10 cellular contexts compared by ENCODE assay signal in genomic region chr20:63692436-63693078, GRCh38. TPM values are rescaled to one million over a fixed set of nuclear protein-coding genes. Genes with fewer than 3 reads are reported as not detected.
A peak's percentile ranks its signal among the peaks of the same experiment; 100 is the strongest.
DNase-seq lines count a peak whose midpoint lies in the region; ATAC-seq and TF ChIP-seq lines count a peak whose summit lies in the region.
"Had no signal": no experiment of that assay in that cellular context is flagged by ENCODE, and none has a peak within 500 bp of the region (broad histone marks: within the 10 kb centered on the region; RNA-seq: fewer than 3 reads in every experiment).

No MANE protein-coding gene starts in this region.

- peaks cover 5 to 11% of the 10 kb centered on the region in 2 donors for H3K36me3 Mint-ChIP-seq in CD14-positive monocyte
- H3K36me3 Mint-ChIP-seq in IgD-negative memory B cell, result no peaks in the 10 kb centered on the region
- peaks cover 4% of the 10 kb centered on the region for H3K36me3 Mint-ChIP-seq in endothelial cell (ENCODE audit: low read depth, unreplicated experiment)

- no peaks in the 10 kb centered on the region for H4K20me1 ChIP-seq in osteoblast (ENCODE audit: insufficient read depth, low read length)

- no peak overlapping the region for H3K27ac ChIP-seq in osteoblast (ENCODE audit: low read depth, low read length)
- H3K27ac ChIP-seq in A673 (ENCODE audit: low read depth, low read length, poor library complexity, severe bottlenecking), result no peak overlapping the region
- no peak overlapping the region for H3K27ac ChIP-seq in foreskin keratinocyte

- H3K4me3 ChIP-seq in osteoblast (ENCODE audit: insufficient read depth, low read length) (no peak overlapping the region), A673 (ENCODE audit: low read depth, low read length, poor library complexity, severe bottlenecking) (no peak overlapping the region)

- DNase-seq in CD14-positive monocyte (ENCODE audit: low spot score), result no peak
- DNase-seq in endothelial cell (ENCODE audit: low spot score), result no peak
- DNase-seq in osteoblast (ENCODE audit: insufficient read length, low spot score, missing footprints), result peak; percentile 95
- no peak for DNase-seq in mesenteric fat pad (ENCODE audit: low spot score)
- no peak for DNase-seq in A673 (ENCODE audit: low spot score)
- DNase-seq in foreskin keratinocyte, result no peak
- DNase-seq: activated CD4-positive, alpha-beta T cell treated with anti-CD3 and anti-CD28 coated beads, Interleukin-2, amount 50 U/mL, for 1 hour; GF-D8 had no signal

- no peak for TF ChIP-seq CTCF in CD14-positive monocyte (IDR thresholded peaks at IDR 0.05)
- no peak for TF ChIP-seq CTCF in endothelial cell (IDR thresholded peaks at IDR 0.05; ENCODE audit: unreplicated experiment)
- TF ChIP-seq CTCF in osteoblast (IDR thresholded peaks at IDR 0.05; ENCODE audit: extremely low read depth, low read depth, low read length), result no peak
- TF ChIP-seq CTCF in A673 (conservative IDR thresholded peaks at IDR 0.05; ENCODE audit: low read depth, low read length), result no peak
- TF ChIP-seq CTCF in foreskin keratinocyte (conservative IDR thresholded peaks at IDR 0.05), result no peak

- intact Hi-C loops in CD14-positive monocyte (cut with micrococcal nuclease) (no loop called here), A673 (cut with micrococcal nuclease; ENCODE audit: unreplicated experiment) (no loop called here)

- H3K27ac Mint-ChIP-seq in CD14-positive monocyte, result peak overlapping the region in 6 of 7 donors; percentile 4 to 86 (median 78)
- peak overlapping the region in 2 of 3 donors; percentile 25 to 39 for H3K27ac Mint-ChIP-seq in IgD-negative memory B cell
- H3K27ac Mint-ChIP-seq in endothelial cell (ENCODE audit: unreplicated experiment), result no peak overlapping the region

- H3K36me3 ChIP-seq in osteoblast (ENCODE audit: insufficient read depth, low read length), result peaks cover 3% of the 10 kb centered on the region
- peaks cover 10% of the 10 kb centered on the region for H3K36me3 ChIP-seq in A673 (ENCODE audit: insufficient read depth, low read length, poor library complexity, severe bottlenecking)

- H3K4me1 ChIP-seq in osteoblast (ENCODE audit: insufficient read depth, low read length), result peaks cover 9% of the 10 kb centered on the region
- H3K4me1 ChIP-seq in A673 (ENCODE audit: insufficient read depth, low read length, poor library complexity, severe bottlenecking), result no peaks in the 10 kb centered on the region
- peaks cover 6% of the 10 kb centered on the region for H3K4me1 ChIP-seq in foreskin keratinocyte

- POLR2A ChIA-PET in A673 (lab: Charles Lee; ENCODE audit: low non-redundant PET), result no interaction called here

- no TSS peak for BruUV-seq in A673 (replicated peaks; lab: Mats Ljungman, UMichigan)

- H3K79me2 ChIP-seq in osteoblast (ENCODE audit: insufficient read depth, low read length), result no peaks in the 10 kb centered on the region

- H3K27me3 ChIP-seq in osteoblast (ENCODE audit: insufficient read depth, low read length), result no peaks in the 10 kb centered on the region
- no peaks in the 10 kb centered on the region for H3K27me3 ChIP-seq in A673 (replicated peaks; ENCODE audit: insufficient read depth, low read depth, low read length, poor library complexity)
- H3K27me3 ChIP-seq in foreskin keratinocyte, result no peaks in the 10 kb centered on the region

- H3K9me3 ChIP-seq in osteoblast (ENCODE audit: low read depth, low read length) (no peaks in the 10 kb centered on the region), A673 (ENCODE audit: low read depth, low read length, poor library complexity, severe bottlenecking) (no peaks in the 10 kb centered on the region)

- H2AFZ ChIP-seq in osteoblast (ENCODE audit: low read length), result no peak overlapping the region

- H3K4me2 ChIP-seq in osteoblast (ENCODE audit: insufficient read depth, low read length), result no peak overlapping the region

- H3K27me3 Mint-ChIP-seq in CD14-positive monocyte (ENCODE audit: low read depth in 3 of 3) (peaks cover 3 to 16% (median 3%) of the 10 kb centered on the region in 3 donors), IgD-negative memory B cell (no peaks in the 10 kb centered on the region), endothelial cell (ENCODE audit: unreplicated experiment) (peaks cover 9% of the 10 kb centered on the region)
- H3K27me3 Mint-ChIP-seq: brain had no signal

- H3K4me3 Mint-ChIP-seq in CD14-positive monocyte, result no peak overlapping the region
- H3K4me3 Mint-ChIP-seq in IgD-negative memory B cell, result no peak overlapping the region
- peak overlapping the region; percentile 31 for H3K4me3 Mint-ChIP-seq in endothelial cell (ENCODE audit: unreplicated experiment)
- H3K4me3 Mint-ChIP-seq: brain had no signal

- no peaks in the 10 kb centered on the region for H3K9me3 Mint-ChIP-seq in CD14-positive monocyte
- no peaks in the 10 kb centered on the region for H3K9me3 Mint-ChIP-seq in IgD-negative memory B cell
- H3K9me3 Mint-ChIP-seq in endothelial cell (ENCODE audit: unreplicated experiment), result no peaks in the 10 kb centered on the region
- H3K9me3 Mint-ChIP-seq: brain had no signal

- H3K4me1 Mint-ChIP-seq in CD14-positive monocyte, result peaks cover 19% of the 10 kb centered on the region
- H3K4me1 Mint-ChIP-seq in IgD-negative memory B cell, result peaks cover 0 to 4% (median 0%) of the 10 kb centered on the region in 3 donors
- peaks cover 4% of the 10 kb centered on the region for H3K4me1 Mint-ChIP-seq in endothelial cell (ENCODE audit: unreplicated experiment)
- H3K4me1 Mint-ChIP-seq: brain had no signal

- CTCF ChIA-PET in A673 (lab: Charles Lee), result no interaction called here

- ATAC-seq in foreskin keratinocyte, result no peak

RNA-seq across cellular contexts. Expression of gene TNFRSF6B, which starts 3.9 kb away (rescaled TPM):
- polyA plus RNA-seq in CD14-positive monocyte (not detected), IgD-negative memory B cell (not detected), foreskin keratinocyte (245 and 287 TPM in 2 replicates)
- total RNA-seq in endothelial cell (ENCODE audit: unreplicated experiment) (not detected), osteoblast (2.1 and 2.9 TPM in 2 replicates), mesenteric fat pad (4.7 TPM), A673 (2021) (not detected in 2 replicates), foreskin keratinocyte (189 and 224 TPM in 2 replicates)

RNA-seq across cellular contexts. Expression of gene ARFRP1, which starts 15.2 kb away (rescaled TPM):
- 10 to 100 TPM; 18.2 to 20.7 TPM for polyA plus RNA-seq in CD14-positive monocyte
- polyA plus RNA-seq in IgD-negative memory B cell, result 64.3 TPM
- 33.4 TPM for total RNA-seq in endothelial cell (ENCODE audit: unreplicated experiment)
- 21.7 and 23.0 TPM in 2 replicates for total RNA-seq in osteoblast
- total RNA-seq in mesenteric fat pad, result 47.3 TPM
- total RNA-seq in A673 (2021), result 38.9 and 41.1 TPM in 2 replicates
- 32.3 and 39.2 TPM in 2 replicates for total RNA-seq in foreskin keratinocyte
- polyA plus RNA-seq in foreskin keratinocyte, result 43.5 and 49.0 TPM in 2 replicates

RNA-seq across cellular contexts. Expression of gene ZGPAT, which starts 15.3 kb away (rescaled TPM):
- polyA plus RNA-seq in CD14-positive monocyte (10 to 100 TPM; 24.2 to 28.3 TPM), IgD-negative memory B cell (59.4 TPM), foreskin keratinocyte (23.3 and 24.8 TPM in 2 replicates)
- total RNA-seq in endothelial cell (ENCODE audit: unreplicated experiment) (34.9 TPM), osteoblast (15.6 and 18.8 TPM in 2 replicates), mesenteric fat pad (26.7 TPM), A673 (2021) (28.2 and 28.3 TPM in 2 replicates), foreskin keratinocyte (17.1 and 20.9 TPM in 2 replicates)

RNA-seq across cellular contexts. Expression of gene RTEL1, which starts 34.4 kb away (rescaled TPM):
- polyA plus RNA-seq in CD14-positive monocyte (1 to 10 TPM; 1.0 to 4.8 TPM), IgD-negative memory B cell (2.6 TPM), foreskin keratinocyte (14.2 and 15.5 TPM in 2 replicates)
- total RNA-seq in endothelial cell (ENCODE audit: unreplicated experiment) (20.2 TPM), osteoblast (10.9 and 11.8 TPM in 2 replicates), mesenteric fat pad (31.7 TPM), A673 (2021) (45.6 and 47.8 TPM in 2 replicates), foreskin keratinocyte (17.6 and 20.7 TPM in 2 replicates)

RNA-seq across cellular contexts. Expression of gene STMN3, which starts 39.3 kb away (rescaled TPM):
- polyA plus RNA-seq in CD14-positive monocyte, result under 1 TPM; 0.10 to 0.15 TPM
- polyA plus RNA-seq in IgD-negative memory B cell, result 2.7 TPM
- 12.8 TPM for total RNA-seq in endothelial cell (ENCODE audit: unreplicated experiment)
- 1.1 and 2.1 TPM in 2 replicates for total RNA-seq in osteoblast
- 9.9 TPM for total RNA-seq in mesenteric fat pad
- 115 and 128 TPM in 2 replicates for total RNA-seq in A673 (2021)
- 2.0 and 9.6 TPM in 2 replicates for total RNA-seq in foreskin keratinocyte
- polyA plus RNA-seq in foreskin keratinocyte, result 2.4 and 11.2 TPM in 2 replicates

Comparison
In these comparisons a context has a peak if more than half of its experiments do, and no peak if none do; other contexts are left out.
1. RNA of gene TNFRSF6B, which starts 3.9 kb away (total RNA-seq): 189 to 224 TPM in foreskin keratinocyte; 4.7 TPM in mesenteric fat pad (single experiment), 2.1 to 2.9 TPM in osteoblast, not detected in endothelial cell (single experiment) and not detected in A673; every median in the first group is over 10 times any median in the second.